ENCODE assay signal across 13 cellular contexts in genomic region chr13:36973621-36974268, GRCh38. TPM values are rescaled to one million over a fixed set of nuclear protein-coding genes. Genes with fewer than 3 reads are reported as not detected.
DNase-seq lines count a peak whose midpoint lies in the region; ATAC-seq and TF ChIP-seq lines count a peak whose summit lies in the region.
"Had no signal": no experiment of that assay in that cellular context is flagged by ENCODE, and none has a peak within 500 bp of the region (broad histone marks: within the 10 kb centered on the region; RNA-seq: fewer than 3 reads in every experiment).

No MANE protein-coding gene starts in this region.

- no peak overlapping the region for H3K4me3 ChIP-seq in left lung
- H3K4me3 ChIP-seq in effector memory CD4-positive, alpha-beta T cell (ENCODE audit: insufficient read depth, low read depth, low read length, poor library complexity, severe bottlenecking), result no peak overlapping the region

- H3K4me1 ChIP-seq in left lung (no peaks in the 10 kb centered on the region), foreskin keratinocyte (no peaks in the 10 kb centered on the region)
- no peaks in the 10 kb centered on the region for H3K4me1 ChIP-seq in effector memory CD4-positive, alpha-beta T cell (ENCODE audit: control insufficient read depth, insufficient read depth, low read length, poor library complexity, severe bottlenecking)

- no peak for TF ChIP-seq CTCF in left lung (IDR thresholded peaks at IDR 0.05)
- no peak for TF ChIP-seq CTCF in foreskin keratinocyte (conservative IDR thresholded peaks at IDR 0.05)

- DNase-seq in MV-4-11 (lab: John Stamatoyannopoulos, UW) (peak; percentile 72), left lung (no peak), foreskin keratinocyte (no peak), NCI-H1436 treated with DMSO at 0.1 percent for 48 hours (lab: John Stamatoyannopoulos, UW) (no peak)
- DNase-seq in effector memory CD4-positive, alpha-beta T cell, result no peak
- DNase-seq: activated naive CD8-positive, alpha-beta T cell treated with anti-CD3 and anti-CD28 coated beads, Interleukin-2, amount 10 ng/mL, durations not matched to agents 7 days and 5 days; hippocampal formation had no signal

- H3K27me3 ChIP-seq in left lung (no peaks in the 10 kb centered on the region), foreskin keratinocyte (no peaks in the 10 kb centered on the region)
- H3K27me3 ChIP-seq in effector memory CD4-positive, alpha-beta T cell (replicated peaks; ENCODE audit: control insufficient read depth, insufficient read depth, low read length, poor library complexity, severe bottlenecking), result no peaks in the 10 kb centered on the region

- H3K27ac ChIP-seq in left lung (no peak overlapping the region), foreskin keratinocyte (no peak overlapping the region)
- H3K27ac ChIP-seq in effector memory CD4-positive, alpha-beta T cell (ENCODE audit: insufficient read depth, low read length, poor library complexity, severe bottlenecking), result no peak overlapping the region
- H3K27ac ChIP-seq: KMS-11 had no signal

- H3K9me3 ChIP-seq in left lung, result peaks cover 0 to 8% of the 10 kb centered on the region in 2 donors
- no peaks in the 10 kb centered on the region for H3K9me3 ChIP-seq in effector memory CD4-positive, alpha-beta T cell (ENCODE audit: control insufficient read depth, low read length)

- ATAC-seq in GM18499 (IDR thresholded peaks at IDR 0.05; ENCODE audit: insufficient read depth, unreplicated experiment), result peak; percentile 83
- peak; percentile 79 for ATAC-seq in GM19468 (IDR thresholded peaks at IDR 0.05; ENCODE audit: extremely low read depth, unreplicated experiment)
- ATAC-seq in HG03025 (IDR thresholded peaks at IDR 0.05; ENCODE audit: low FRiP score, unreplicated experiment), result peak; percentile 80
- ATAC-seq in left lung, result no peak
- no peak for ATAC-seq in foreskin keratinocyte
- ATAC-seq: activated CD4-positive, CD25-positive, alpha-beta regulatory T cell treated with anti-CD3 and anti-CD28 coated beads, Interleukin-2, amount 50 U/mL, for 24 hours had no signal

- intact Hi-C loops in left lung (cut with DNase I), result no loop called here

- peaks cover 0 to 63% of the 10 kb centered on the region in 2 donors for H3K36me3 ChIP-seq in left lung
- peaks cover 24% of the 10 kb centered on the region for H3K36me3 ChIP-seq in effector memory CD4-positive, alpha-beta T cell (ENCODE audit: control insufficient read depth, insufficient read depth, low read length)

RNA-seq across cellular contexts. Expression of gene ALG5, which starts 25.4 kb away (rescaled TPM):
- 10 to 100 TPM; 36.5 to 42.7 TPM for total RNA-seq in left lung
- 37.9 and 43.4 TPM in 2 replicates for total RNA-seq in foreskin keratinocyte
- 41.8 and 44.1 TPM in 2 replicates for polyA plus RNA-seq in foreskin keratinocyte

RNA-seq across cellular contexts. Expression of gene EXOSC8, which starts 26.8 kb away (rescaled TPM):
- total RNA-seq in left lung (10 to 100 TPM; 21.5 to 38.5 TPM), foreskin keratinocyte (71.1 and 72.8 TPM in 2 replicates)
- polyA plus RNA-seq in foreskin keratinocyte, result 67.0 and 73.0 TPM in 2 replicates

RNA-seq across cellular contexts. Expression of gene SMAD9, which starts 53.7 kb away (rescaled TPM):
- total RNA-seq in left lung, result 1 to 10 TPM; 9.2 to 9.4 TPM
- 0.32 and 0.34 TPM in 2 replicates for total RNA-seq in foreskin keratinocyte
- 0.06 and 0.07 TPM in 2 replicates for polyA plus RNA-seq in foreskin keratinocyte
- total RNA-seq: activated naive CD8-positive, alpha-beta T cell treated with anti-CD3 and anti-CD28 coated beads, Interleukin-2, amount 10 ng/mL, durations not matched to agents 7 days and 5 days; mononuclear cell had no signal

Comparison
In these comparisons a context has a peak if more than half of its experiments do, and no peak if none do; other contexts are left out.
1. ATAC-seq: peak in GM18499 (single experiment), GM19468 (single experiment) and HG03025 (single experiment); none in left lung (single experiment) and foreskin keratinocyte (single experiment).